21 cellular contexts compared by ENCODE assay signal in genomic region chr3:11244131-11244677, GRCh38. TPM values are rescaled to one million over a fixed set of nuclear protein-coding genes. Genes with fewer than 3 reads are reported as not detected.
DNase-seq lines count a peak whose midpoint lies in the region; ATAC-seq and TF ChIP-seq lines count a peak whose summit lies in the region.
"Had no signal": no experiment of that assay in that cellular context is flagged by ENCODE, and none has a peak within 500 bp of the region (broad histone marks: within the 10 kb centered on the region; RNA-seq: fewer than 3 reads in every experiment).

No MANE protein-coding gene starts in this region.

- H3K4me3 Mint-ChIP-seq in H9 = no peak overlapping the region
- H3K4me3 Mint-ChIP-seq in stimulated activated naive CD8-positive, alpha-beta T cell treated with anti-CD3 and anti-CD28 coated beads, Interleukin-15, amount 100 ng/mL, for 72 hours = no peak overlapping the region
- H3K4me3 Mint-ChIP-seq: activated naive CD4-positive, alpha-beta T cell treated with anti-CD3 and anti-CD28 coated beads, Interleukin-2, amount 10 ng/mL, durations not matched to agents 7 days and 5 days; endodermal cell; T-helper 17 cell had no signal

- no peaks in the 10 kb centered on the region for H3K4me1 Mint-ChIP-seq in H9
- peaks cover 18% of the 10 kb centered on the region for H3K4me1 Mint-ChIP-seq in stimulated activated naive CD8-positive, alpha-beta T cell treated with anti-CD3 and anti-CD28 coated beads, Interleukin-15, amount 100 ng/mL, for 72 hours
- H3K4me1 Mint-ChIP-seq: activated naive CD4-positive, alpha-beta T cell treated with anti-CD3 and anti-CD28 coated beads, Interleukin-2, amount 10 ng/mL, durations not matched to agents 7 days and 5 days; endodermal cell; T-helper 17 cell had no signal

- no peak overlapping the region for H4K5ac ChIP-seq in H9 (ENCODE audit: insufficient read length, low read depth, low read length)

- H2BK5ac ChIP-seq in H9 (ENCODE audit: insufficient read length, low read length) (no peak overlapping the region), trophoblast cell (ENCODE audit: low read depth, low read length, poor library complexity) (no peak overlapping the region)

- ATAC-seq in esophagus mucosa (peak; percentile 64), GM19452 (IDR thresholded peaks at IDR 0.05; ENCODE audit: unreplicated experiment) (no peak)
- no peak for ATAC-seq in stimulated activated naive CD8-positive, alpha-beta T cell treated with anti-CD3 and anti-CD28 coated beads, Interleukin-15, amount 100 ng/mL, for 72 hours
- ATAC-seq: T-helper 17 cell, upper lobe of right lung had no signal

- H3K79me2 ChIP-seq in H9 (ENCODE audit: insufficient read depth, low read length) = no peaks in the 10 kb centered on the region
- peaks cover 93% of the 10 kb centered on the region for H3K79me2 ChIP-seq in SK-N-SH (ENCODE audit: insufficient read depth)
- no peaks in the 10 kb centered on the region for H3K79me2 ChIP-seq in trophoblast cell (ENCODE audit: control insufficient read depth, insufficient read depth, low read length, poor library complexity)

- H3K36me3 Mint-ChIP-seq in H9 (ENCODE audit: insufficient read depth in 1 of 3, low read depth in 3 of 3) = no peaks in the 10 kb centered on the region; a peak in 1 of 7 replicates
- H3K36me3 Mint-ChIP-seq: activated naive CD4-positive, alpha-beta T cell treated with anti-CD3 and anti-CD28 coated beads, Interleukin-2, amount 10 ng/mL, durations not matched to agents 7 days and 5 days had no signal

- H3K27me3 ChIP-seq in H9 (ENCODE audit: insufficient read depth, low read length) (no peaks in the 10 kb centered on the region), SK-N-SH (ENCODE audit: insufficient read depth) (no peaks in the 10 kb centered on the region), trophoblast cell (ENCODE audit: insufficient read depth, low read length) (no peaks in the 10 kb centered on the region)
- H3K27me3 ChIP-seq: upper lobe of right lung had no signal

- H3K4me1 ChIP-seq in H9 (ENCODE audit: insufficient read depth, low read length) = no peaks in the 10 kb centered on the region
- H3K4me1 ChIP-seq in SK-N-SH (ENCODE audit: control insufficient read depth in 1 of 2, insufficient read depth in 2 of 2, low read depth in 1 of 2, low read length in 1 of 2) = peaks cover 0 to 13% of the 10 kb centered on the region in 2 experiments; a peak in 2 of 4 replicates
- H3K4me1 ChIP-seq in trophoblast cell (ENCODE audit: control insufficient read depth in 1 of 2, insufficient read depth in 2 of 2, low read length in 2 of 2) = peaks cover 3% of the 10 kb centered on the region in 2 experiments
- H3K4me1 ChIP-seq: HAP-1, upper lobe of right lung had no signal

- DNase-seq in H9 (no peak), SK-N-SH (no peak), trophoblast cell (peak; percentile 31 to 73), SKM-1 (lab: John Stamatoyannopoulos, UW; ENCODE audit: unreplicated experiment) (no peak)
- no peak for DNase-seq in stimulated activated naive CD8-positive, alpha-beta T cell treated with anti-CD3 and anti-CD28 coated beads, Interleukin-15, amount 100 ng/mL, for 72 hours
- DNase-seq: activated CD4-positive, CD25-positive, alpha-beta regulatory T cell treated with anti-CD3 and anti-CD28 coated beads, Interleukin-2, amount 50 U/mL, for 72 hours; activated naive CD4-positive, alpha-beta T cell treated with anti-CD3 and anti-CD28 coated beads, Interleukin-2, amount 10 ng/mL, durations not matched to agents 7 days and 5 days; C1 segment of cervical spinal cord; DMS79 treated with DMSO at 0.1 percent for 48 hours; endodermal cell; head of caudate nucleus; kidney glomerular epithelial cell; NCI-H2029; NCI-H526; stimulated activated naive CD4-positive, alpha-beta T cell; T-helper 17 cell; upper lobe of right lung had no signal

- no peak overlapping the region for H2BK120ac ChIP-seq in H9 (ENCODE audit: low read depth, low read length, poor library complexity, severe bottlenecking)
- no peak overlapping the region for H2BK120ac ChIP-seq in trophoblast cell (ENCODE audit: insufficient read depth, low read length, poor library complexity)

- H3K36me3 ChIP-seq in SK-N-SH (replicated peaks in 1 of 2; ENCODE audit: control insufficient read depth in 1 of 2, insufficient read depth in 2 of 2, low read length in 1 of 2) = peaks cover 0 to 19% of the 10 kb centered on the region in 2 experiments
- H3K36me3 ChIP-seq in trophoblast cell (ENCODE audit: control insufficient read depth in 1 of 2, insufficient read depth in 2 of 2, low read length in 2 of 2) = no peaks in the 10 kb centered on the region
- H3K36me3 ChIP-seq: HAP-1, upper lobe of right lung had no signal

- H3K23ac ChIP-seq in H9 (ENCODE audit: insufficient read length, low read depth, low read length) (no peak overlapping the region), trophoblast cell (ENCODE audit: low read length) (no peak overlapping the region)

- H2BK12ac ChIP-seq in H9 (ENCODE audit: insufficient read length, low read depth, low read length) (no peak overlapping the region), trophoblast cell (ENCODE audit: low read length) (no peak overlapping the region)

- H3K4ac ChIP-seq in H9 (ENCODE audit: low read depth, low read length) (no peak overlapping the region), trophoblast cell (ENCODE audit: low read depth, low read length) (no peak overlapping the region)

- H3K4me2 ChIP-seq in H9 (ENCODE audit: insufficient read depth, insufficient read length, low read length) (no peak overlapping the region), SK-N-SH (no peak overlapping the region), trophoblast cell (ENCODE audit: low read length) (no peak overlapping the region)

- H3K9ac ChIP-seq in H9 (ENCODE audit: extremely low read depth, insufficient read length, low read length) = no peak overlapping the region
- H3K9ac ChIP-seq in SK-N-SH = no peak overlapping the region
- H3K9ac ChIP-seq in trophoblast cell (ENCODE audit: low read length) = no peak overlapping the region

- no peaks in the 10 kb centered on the region for H3K9me2 ChIP-seq in SK-N-SH

- no peak overlapping the region for H2BK20ac ChIP-seq in H9 (ENCODE audit: low read depth, low read length, poor library complexity, severe bottlenecking)

- H3K4me3 ChIP-seq in SK-N-SH (ENCODE audit: low read depth in 2 of 2, low read length in 1 of 2) (no peak overlapping the region), trophoblast cell (ENCODE audit: low read depth, low read length) (no peak overlapping the region)
- H3K4me3 ChIP-seq: HAP-1, upper lobe of right lung had no signal

- CTCF ChIA-PET in SK-N-SH (lab: Yijun Ruan, JAX) = interaction anchor here (1.9 to 2.1 kb wide), 2 partner anchors 7 to 91 kb away, joined by 6 to 11 read pairs; no protein-coding TSS in a partner anchor

- H3K79me1 ChIP-seq in H9 (ENCODE audit: insufficient read depth, low read depth, low read length, poor library complexity, severe bottlenecking) = no peaks in the 10 kb centered on the region
- H3K79me1 ChIP-seq in trophoblast cell (ENCODE audit: low read length) = no peaks in the 10 kb centered on the region

- H2AFZ ChIP-seq in H9 (ENCODE audit: low read length) (peak overlapping the region; percentile 54), SK-N-SH (ENCODE audit: low read depth) (no peak overlapping the region), trophoblast cell (ENCODE audit: insufficient read depth, low read length, poor library complexity) (no peak overlapping the region)

- no peak for TF ChIP-seq RAD21 in SK-N-SH (IDR thresholded peaks at IDR 0.05; ENCODE audit: low read length)

- H3K9me3 ChIP-seq in H9 (ENCODE audit: control insufficient read depth, low read depth, low read length) (no peaks in the 10 kb centered on the region), SK-N-SH (peaks cover 6% of the 10 kb centered on the region; the same call in 1 of the 2 replicates), trophoblast cell (ENCODE audit: insufficient read depth, low read depth, low read length) (no peaks in the 10 kb centered on the region)
- H3K9me3 ChIP-seq: HAP-1, upper lobe of right lung had no signal

- POLR2A ChIA-PET in SK-N-SH (lab: Yijun Ruan, JAX) = no interaction called here

- H3K27ac Mint-ChIP-seq in H9 = no peak overlapping the region
- H3K27ac Mint-ChIP-seq in stimulated activated naive CD8-positive, alpha-beta T cell treated with anti-CD3 and anti-CD28 coated beads, Interleukin-15, amount 100 ng/mL, for 72 hours = no peak overlapping the region
- H3K27ac Mint-ChIP-seq: endodermal cell, T-helper 17 cell had no signal

- no peak overlapping the region for H2AK5ac ChIP-seq in H9 (ENCODE audit: insufficient read length, low read length)
- H2AK5ac ChIP-seq in trophoblast cell (ENCODE audit: low read length) = no peak overlapping the region

- no CpG with 5 or more reads among the region's 1 CpG for WGBS in H9 (ENCODE audit: extremely low coverage, insufficient read length, low lambda C conversion rate)
- WGBS in SK-N-SH (ENCODE audit: low lambda C conversion rate) = 70% methylated on average over 1 of the region's 1 CpG
- WGBS in trophoblast cell (ENCODE audit: extremely low coverage, insufficient coverage, insufficient read length) = no CpG with 5 or more reads among the region's 1 CpG

- H3K27me3 Mint-ChIP-seq in H9 (ENCODE audit: low read depth) = peaks cover 2% of the 10 kb centered on the region; the same call in 1 of the 2 replicates
- H3K27me3 Mint-ChIP-seq in stimulated activated naive CD8-positive, alpha-beta T cell treated with anti-CD3 and anti-CD28 coated beads, Interleukin-15, amount 100 ng/mL, for 72 hours = no peaks in the 10 kb centered on the region

- H2BK15ac ChIP-seq in H9 (ENCODE audit: low read depth, low read length) = no peak overlapping the region

- no peak for TF ChIP-seq EP300 in SK-N-SH (IDR thresholded peaks at IDR 0.05; ENCODE audit: borderline replicate concordance in 1 of 2, low read depth in 1 of 2, low read length in 1 of 2)

- no peak overlapping the region for H3T11ph ChIP-seq in H9 (ENCODE audit: low read length)

- H3K14ac ChIP-seq in H9 (ENCODE audit: insufficient read depth, low read length) = no peak overlapping the region
- H3K14ac ChIP-seq in trophoblast cell (ENCODE audit: low read length) = no peak overlapping the region

- no peaks in the 10 kb centered on the region for H3K23me2 ChIP-seq in H9 (ENCODE audit: insufficient read length, low read depth, low read length, poor library complexity, severe bottlenecking)

- H4K8ac ChIP-seq in H9 (replicated peaks; ENCODE audit: insufficient read length, low read depth, low read length) = no peak overlapping the region
- no peak overlapping the region for H4K8ac ChIP-seq in trophoblast cell (ENCODE audit: low read depth, low read length)

- H4K12ac ChIP-seq in trophoblast cell (ENCODE audit: low read depth, low read length) = no peak overlapping the region

- H4K20me1 ChIP-seq in H9 (ENCODE audit: control insufficient read depth, insufficient read depth, insufficient read length) = no peaks in the 10 kb centered on the region
- H4K20me1 ChIP-seq in SK-N-SH (ENCODE audit: insufficient read depth) = no peaks in the 10 kb centered on the region; the same call in 1 of the 2 replicates

- no peak overlapping the region for H3K18ac ChIP-seq in H9 (ENCODE audit: insufficient read length, low read depth, low read length)
- H3K18ac ChIP-seq in trophoblast cell (ENCODE audit: low read length) = no peak overlapping the region

- no peak overlapping the region for H3K27ac ChIP-seq in H9 (ENCODE audit: insufficient read length, low read depth, low read length)
- H3K27ac ChIP-seq in SK-N-SH (ENCODE audit: low read depth in 2 of 2, low read length in 1 of 2) = no peak overlapping the region
- H3K27ac ChIP-seq in trophoblast cell (ENCODE audit: low read depth, low read length) = no peak overlapping the region
- H3K27ac ChIP-seq: HL-60, upper lobe of right lung had no signal

- H3F3A ChIP-seq in SK-N-SH (replicated peaks; ENCODE audit: insufficient read depth) = peaks cover 16% of the 10 kb centered on the region

- TF ChIP-seq CTCF in H9 (conservative IDR thresholded peaks at IDR 0.05) (no peak), SK-N-SH (IDR thresholded peaks at IDR 0.05) (no peak)

- H3K56ac ChIP-seq in H9 (ENCODE audit: insufficient read length, low read depth, low read length) = no peak overlapping the region

- H4K91ac ChIP-seq in H9 (ENCODE audit: insufficient read length, low read depth, low read length) (no peak overlapping the region), trophoblast cell (ENCODE audit: low read depth, low read length) (no peak overlapping the region)

- H3K9me3 Mint-ChIP-seq in H9 = no peaks in the 10 kb centered on the region; a peak in 1 of 5 replicates
- peaks cover 0 to 2% of the 10 kb centered on the region in 2 donors for H3K9me3 Mint-ChIP-seq in stimulated activated naive CD8-positive, alpha-beta T cell treated with anti-CD3 and anti-CD28 coated beads, Interleukin-15, amount 100 ng/mL, for 72 hours
- H3K9me3 Mint-ChIP-seq: activated naive CD4-positive, alpha-beta T cell treated with anti-CD3 and anti-CD28 coated beads, Interleukin-2, amount 10 ng/mL, durations not matched to agents 7 days and 5 days; endodermal cell had no signal

RNA-seq across cellular contexts. Expression of gene ATG7, which starts 28.0 kb away (rescaled TPM):
- total RNA-seq in H9 (2021) (17.9 and 22.1 TPM in 2 replicates), esophagus mucosa (30.0 TPM)
- polyA plus RNA-seq in SK-N-SH (2012; rRNA removed) = 29.5 and 44.5 TPM in 2 replicates
- polyA plus RNA-seq in SK-N-SH (2012; cell fraction: cytosol; rRNA removed) = 30.6 and 32.5 TPM in 2 replicates
- 56.7 and 62.5 TPM in 2 replicates for polyA plus RNA-seq in SK-N-SH (2012; cell fraction: nucleus; rRNA removed)
- polyA plus RNA-seq in trophoblast cell (2013) = 23.3 and 24.0 TPM in 2 replicates

Comparison
In these comparisons a context has a peak if more than half of its experiments do, and no peak if none do; other contexts are left out.
1. DNase-seq: peak in trophoblast cell (2 of 2); none in H9 (single experiment), SK-N-SH (single experiment), SKM-1 (single experiment) and stimulated activated naive CD8-positive, alpha-beta T cell treated with anti-CD3 and anti-CD28 coated beads, Interleukin-15, amount 100 ng/mL, for 72 hours (0 of 2).